21 cellular contexts compared by ENCODE assay signal in genomic region chr13:114310961-114311360, GRCh38. TPM values are rescaled to one million over a fixed set of nuclear protein-coding genes. Genes with fewer than 3 reads are reported as not detected.
DNase-seq lines count a peak whose midpoint lies in the region; ATAC-seq and TF ChIP-seq lines count a peak whose summit lies in the region.
"Had no signal": no experiment of that assay in that cellular context is flagged by ENCODE, and none has a peak within 500 bp of the region (broad histone marks: within the 10 kb centered on the region; RNA-seq: fewer than 3 reads in every experiment).

No MANE protein-coding gene starts in this region.

- no peaks in the 10 kb centered on the region for H3K9me2 ChIP-seq in OCI-LY1 (ENCODE audit: low read depth, low read length)

- H2BK15ac ChIP-seq in mesenchymal stem cell (ENCODE audit: low read depth, poor library complexity, severe bottlenecking): no peak overlapping the region

- H4K91ac ChIP-seq in mesenchymal stem cell (ENCODE audit: low read length): no peak overlapping the region

- no peak overlapping the region for H2BK120ac ChIP-seq in mesenchymal stem cell (ENCODE audit: low read depth, low read length)

- H3F3A ChIP-seq in OCI-LY1 (ENCODE audit: insufficient read depth, low read length): peaks cover 8% of the 10 kb centered on the region; the same call in 1 of the 2 replicates

- H3K23ac ChIP-seq in mesenchymal stem cell (ENCODE audit: low read length in 2 of 2): no peak overlapping the region

- H3K27ac ChIP-seq in OCI-LY1 (ENCODE audit: low read depth, low read length, poor library complexity, severe bottlenecking) (peak overlapping the region; percentile 93), mesenchymal stem cell (ENCODE audit: low read length, poor library complexity, severe bottlenecking) (no peak overlapping the region), gastroesophageal sphincter (no peak overlapping the region)
- H3K27ac ChIP-seq in effector memory CD4-positive, alpha-beta T cell (ENCODE audit: insufficient read depth, low read length, poor library complexity, severe bottlenecking): no peak overlapping the region
- H3K27ac ChIP-seq: RWPE1, SJCRH30 had no signal

- H2BK12ac ChIP-seq in mesenchymal stem cell (ENCODE audit: low read length in 2 of 2): no peak overlapping the region

- H4K20me1 ChIP-seq in OCI-LY1 (ENCODE audit: insufficient read depth, low read length): no peaks in the 10 kb centered on the region

- peaks cover 20% of the 10 kb centered on the region for H3K79me2 ChIP-seq in OCI-LY1 (ENCODE audit: insufficient read depth, low read length)

- no peak overlapping the region for H2AK5ac ChIP-seq in mesenchymal stem cell (ENCODE audit: low read length, severe bottlenecking)

- H3K27me3 ChIP-seq in OCI-LY1 (ENCODE audit: insufficient read depth, low read length): no peaks in the 10 kb centered on the region
- H3K27me3 ChIP-seq in mesenchymal stem cell (ENCODE audit: control insufficient read depth in 1 of 2, insufficient read depth in 1 of 2, low read length in 2 of 2): no peaks in the 10 kb centered on the region
- no peaks in the 10 kb centered on the region for H3K27me3 ChIP-seq in effector memory CD4-positive, alpha-beta T cell (replicated peaks; ENCODE audit: control insufficient read depth, insufficient read depth, low read length, poor library complexity, severe bottlenecking)
- H3K27me3 ChIP-seq in gastroesophageal sphincter: no peaks in the 10 kb centered on the region
- H3K27me3 ChIP-seq: SJCRH30 had no signal

- TF ChIP-seq POLR2A in gastroesophageal sphincter (IDR thresholded peaks at IDR 0.05): no peak

- no peak overlapping the region for H4K8ac ChIP-seq in mesenchymal stem cell (ENCODE audit: low read length)

- no peak overlapping the region for H2BK5ac ChIP-seq in mesenchymal stem cell (ENCODE audit: low read depth, low read length, poor library complexity, severe bottlenecking)

- DNase-seq in EH (ENCODE audit: low read depth): peak; percentile 43
- peak; percentile 27 for DNase-seq in choroid plexus epithelial cell (ENCODE audit: low read depth)
- peak; percentile 16 for DNase-seq in mesenchymal stem cell
- DNase-seq in ACHN: no peak
- no peak for DNase-seq in effector memory CD4-positive, alpha-beta T cell
- DNase-seq: AML-193; Caco-2; CD4-positive, CD25-positive, alpha-beta regulatory T cell; NCI-H1105 treated with DMSO at 0.1 percent for 48 hours; NCI-H1930; NCI-H2171; NCI-H446 treated with DMSO at 0.1 percent for 48 hours; NCI-H748 treated with DMSO at 0.1 percent for 48 hours; PC-3; SJCRH30; SW 1271 had no signal

- H3K9ac ChIP-seq in OCI-LY1 (ENCODE audit: low read length): peak overlapping the region; percentile 33; the same call in 1 of the 2 replicates
- H3K9ac ChIP-seq in mesenchymal stem cell (ENCODE audit: low read length): no peak overlapping the region

- no peak overlapping the region for H3K4ac ChIP-seq in mesenchymal stem cell (ENCODE audit: low read depth in 1 of 2, low read length in 2 of 2)

- no CpG with 5 or more reads among the region's 5 CpGs for WGBS in mesenchymal stem cell
- WGBS in gastroesophageal sphincter (ENCODE audit: low coverage in 1 of 2), 2 donors: 44 to 50% methylated on average over 4 to 5 of the region's 5 CpGs

- H2AFZ ChIP-seq in OCI-LY1 (ENCODE audit: low read length) (0 out of 2 replicates have a peak overlapping the region, but pooled peaks have one; percentile 13), mesenchymal stem cell (ENCODE audit: low read depth, low read length) (no peak overlapping the region)

- no peak for TF ChIP-seq EP300 in gastroesophageal sphincter (IDR thresholded peaks at IDR 0.05)

- no peak overlapping the region for H3K14ac ChIP-seq in mesenchymal stem cell (ENCODE audit: low read length in 2 of 2)

- in situ Hi-C loops in ACHN (cut with HindIII; ENCODE audit: low pct_ligation_motif_present, low pct_unique_long_range_greater_than_20kb, low sequenced_read_pairs): no loop called here

- H3K79me1 ChIP-seq in mesenchymal stem cell (replicated peaks; ENCODE audit: low read length, poor library complexity, severe bottlenecking): no peaks in the 10 kb centered on the region

- H3K18ac ChIP-seq in mesenchymal stem cell (ENCODE audit: low read depth in 1 of 2, low read length in 2 of 2): no peak overlapping the region

- peaks cover 61% of the 10 kb centered on the region for H3K4me1 ChIP-seq in OCI-LY1 (ENCODE audit: insufficient read depth, low read length, severe bottlenecking)
- H3K4me1 ChIP-seq in mesenchymal stem cell (ENCODE audit: control insufficient read depth, insufficient read depth, low read depth, low read length): peaks cover 5% of the 10 kb centered on the region
- H3K4me1 ChIP-seq in effector memory CD4-positive, alpha-beta T cell (ENCODE audit: control insufficient read depth, insufficient read depth, low read length, poor library complexity, severe bottlenecking): peaks cover 11% of the 10 kb centered on the region
- peaks cover 5 to 23% (median 10%) of the 10 kb centered on the region in 3 donors for H3K4me1 ChIP-seq in gastroesophageal sphincter
- H3K4me1 ChIP-seq: SJCRH30 had no signal

- H3K9me3 ChIP-seq in OCI-LY1 (ENCODE audit: low read length) (no peaks in the 10 kb centered on the region), mesenchymal stem cell (ENCODE audit: control insufficient read depth, low read length) (no peaks in the 10 kb centered on the region), gastroesophageal sphincter (no peaks in the 10 kb centered on the region)
- H3K9me3 ChIP-seq in effector memory CD4-positive, alpha-beta T cell (ENCODE audit: control insufficient read depth, low read length): no peaks in the 10 kb centered on the region
- H3K9me3 ChIP-seq: Caco-2, SJCRH30 had no signal

- H3K4me2 ChIP-seq in OCI-LY1 (ENCODE audit: low read length) (peak overlapping the region; percentile 23; the same call in 1 of the 2 replicates), mesenchymal stem cell (ENCODE audit: low read length, poor library complexity, severe bottlenecking) (no peak overlapping the region)

- H3K36me3 ChIP-seq in OCI-LY1 (ENCODE audit: insufficient read depth, low read length): peaks cover 21% of the 10 kb centered on the region
- peaks cover 8 to 24% of the 10 kb centered on the region in 2 experiments for H3K36me3 ChIP-seq in mesenchymal stem cell (ENCODE audit: control insufficient read depth in 1 of 2, insufficient read depth in 2 of 2, low read depth in 1 of 2, low read length in 2 of 2)
- H3K36me3 ChIP-seq in effector memory CD4-positive, alpha-beta T cell (ENCODE audit: control insufficient read depth, insufficient read depth, low read length): no peaks in the 10 kb centered on the region
- peaks cover 0 to 16% of the 10 kb centered on the region in 2 donors for H3K36me3 ChIP-seq in gastroesophageal sphincter

- TF ChIP-seq CTCF in OCI-LY1 (IDR thresholded peaks at IDR 0.05; ENCODE audit: low read length) (no peak), choroid plexus epithelial cell (conservative IDR thresholded peaks at IDR 0.05; ENCODE audit: low read depth, low read length) (no peak), gastroesophageal sphincter (IDR thresholded peaks at IDR 0.05) (no peak)

- ATAC-seq in gastroesophageal sphincter: no peak
- no peak for ATAC-seq in HG03097 (IDR thresholded peaks at IDR 0.05; ENCODE audit: low FRiP score, unreplicated experiment)
- ATAC-seq: GM12878, PC-3 had no signal

- H3K4me3 ChIP-seq in OCI-LY1 (ENCODE audit: low read depth, low read length, poor library complexity, severe bottlenecking) (no peak overlapping the region), choroid plexus epithelial cell (ENCODE audit: low read depth, low read length) (no peak overlapping the region), mesenchymal stem cell (ENCODE audit: insufficient read depth in 1 of 2, low read depth in 1 of 2, low read length in 2 of 2) (no peak overlapping the region), gastroesophageal sphincter (no peak overlapping the region)
- no peak overlapping the region for H3K4me3 ChIP-seq in effector memory CD4-positive, alpha-beta T cell (ENCODE audit: insufficient read depth, low read depth, low read length, poor library complexity, severe bottlenecking)
- H3K4me3 ChIP-seq: GM12878, SJCRH30 had no signal

RNA-seq across cellular contexts. Expression of gene CHAMP1, which starts 3.3 kb away (rescaled TPM):
- 26.3 TPM for polyA plus RNA-seq in mesenchymal stem cell (2013, experiment 1 of 2)
- polyA plus RNA-seq in mesenchymal stem cell (2013, experiment 2 of 2): 26.1 TPM
- 10 to 100 TPM in 2 of 4 donors, 1 to 10 TPM in 2; 7.5 to 15.3 (median 10.9) TPM for total RNA-seq in gastroesophageal sphincter

RNA-seq across cellular contexts. Expression of gene UPF3A, which starts 29.6 kb away (rescaled TPM):
- 66.0 TPM for polyA plus RNA-seq in mesenchymal stem cell (2013, experiment 1 of 2)
- polyA plus RNA-seq in mesenchymal stem cell (2013, experiment 2 of 2): 65.6 TPM
- 10 to 100 TPM; 31.0 to 40.0 (median 37.9) TPM for total RNA-seq in gastroesophageal sphincter

Comparison
In these comparisons a context has a peak if more than half of its experiments do, and no peak if none do; other contexts are left out.
1. DNase-seq: peak in EH (single experiment), choroid plexus epithelial cell (single experiment) and mesenchymal stem cell (single experiment); none in ACHN (single experiment) and effector memory CD4-positive, alpha-beta T cell (0 of 3).